In genomic region chr2:235468978-235469694, GRCh38 we compare ENCODE assay signal across 9 cellular contexts. TPM values are rescaled to one million over a fixed set of nuclear protein-coding genes. Genes with fewer than 3 reads are reported as not detected.
DNase-seq lines count a peak whose midpoint lies in the region; ATAC-seq and TF ChIP-seq lines count a peak whose summit lies in the region.
"Had no signal": no experiment of that assay in that cellular context is flagged by ENCODE, and none has a peak within 500 bp of the region (broad histone marks: within the 10 kb centered on the region; RNA-seq: fewer than 3 reads in every experiment).

No MANE protein-coding gene starts in this region.

- DNase-seq in AG09319 (ENCODE audit: extremely low read depth, low read depth) (peak; percentile 55), NCI-H2029 (lab: John Stamatoyannopoulos, UW) (peak; percentile 73), colonic mucosa (peak; percentile 31), NOMO-1 (lab: John Stamatoyannopoulos, UW; ENCODE audit: unreplicated experiment in 2 of 2) (no peak), SHP77 treated with DMSO at 0.1 percent for 48 hours (lab: John Stamatoyannopoulos, UW) (no peak), GF-D8 (lab: John Stamatoyannopoulos, UW) (no peak)
- no peak for DNase-seq in activated CD8-positive, alpha-beta T cell treated with anti-CD3 and anti-CD28 coated beads, Interleukin-2, amount 10 ng/mL, durations not matched to agents 7 days and 5 days
- DNase-seq: naive B cell had no signal

- intact Hi-C loops in colonic mucosa (cut with DNase I): no loop called here

- no peaks in the 10 kb centered on the region for H3K27me3 ChIP-seq in colonic mucosa

- no peaks in the 10 kb centered on the region for H3K4me1 Mint-ChIP-seq in activated CD8-positive, alpha-beta T cell treated with anti-CD3 and anti-CD28 coated beads, Interleukin-2, amount 10 ng/mL, durations not matched to agents 7 days and 5 days (ENCODE audit: low read depth)
- H3K4me1 Mint-ChIP-seq: naive B cell had no signal

- H3K36me3 ChIP-seq in colonic mucosa (no peaks in the 10 kb centered on the region), mesodermal cell (ENCODE audit: control insufficient read depth, insufficient read depth, low read length) (no peaks in the 10 kb centered on the region)

- H3K27ac Mint-ChIP-seq in activated CD8-positive, alpha-beta T cell treated with anti-CD3 and anti-CD28 coated beads, Interleukin-2, amount 10 ng/mL, durations not matched to agents 7 days and 5 days: no peak overlapping the region

- H3K27ac ChIP-seq in colonic mucosa (no peak overlapping the region), mesodermal cell (ENCODE audit: low read depth, low read length, severe bottlenecking) (peak overlapping the region; percentile 80)

- H3K4me1 ChIP-seq in colonic mucosa (no peaks in the 10 kb centered on the region), mesodermal cell (ENCODE audit: control insufficient read depth, insufficient read depth, low read length, poor library complexity, severe bottlenecking) (peaks cover 4% of the 10 kb centered on the region)

- H3K4me3 ChIP-seq in colonic mucosa (no peak overlapping the region), mesodermal cell (ENCODE audit: extremely low read depth, insufficient read depth, low read length, poor library complexity, severe bottlenecking) (no peak overlapping the region)

- no peaks in the 10 kb centered on the region for H3K36me3 Mint-ChIP-seq in activated CD8-positive, alpha-beta T cell treated with anti-CD3 and anti-CD28 coated beads, Interleukin-2, amount 10 ng/mL, durations not matched to agents 7 days and 5 days (ENCODE audit: low read depth)
- H3K36me3 Mint-ChIP-seq: naive B cell had no signal

- no peaks in the 10 kb centered on the region for H3K9me3 Mint-ChIP-seq in activated CD8-positive, alpha-beta T cell treated with anti-CD3 and anti-CD28 coated beads, Interleukin-2, amount 10 ng/mL, durations not matched to agents 7 days and 5 days (ENCODE audit: insufficient read depth)

- ATAC-seq in activated CD8-positive, alpha-beta T cell treated with anti-CD3 and anti-CD28 coated beads, Interleukin-2, amount 10 ng/mL, durations not matched to agents 7 days and 5 days: no peak

- no peak overlapping the region for H3K9ac ChIP-seq in colonic mucosa (ENCODE audit: low read depth in 2 of 2, low read length in 2 of 2)

- POLR2A ChIA-PET in activated CD8-positive, alpha-beta T cell treated with anti-CD3 and anti-CD28 coated beads, Interleukin-2, amount 10 ng/mL, durations not matched to agents 7 days and 5 days (lab: Charles Lee): no interaction called here

- no peak overlapping the region for H3K4me3 Mint-ChIP-seq in activated CD8-positive, alpha-beta T cell treated with anti-CD3 and anti-CD28 coated beads, Interleukin-2, amount 10 ng/mL, durations not matched to agents 7 days and 5 days
- H3K4me3 Mint-ChIP-seq: naive B cell had no signal

- TF ChIP-seq CTCF in AG09319 (IDR thresholded peaks at IDR 0.05; ENCODE audit: low read depth, low read length) (no peak), colonic mucosa (IDR thresholded peaks at IDR 0.05) (no peak)

- H3K9me3 ChIP-seq in colonic mucosa: no peaks in the 10 kb centered on the region
- H3K9me3 ChIP-seq in mesodermal cell (ENCODE audit: control insufficient read depth, low read length): no peaks in the 10 kb centered on the region

- H3K27me3 Mint-ChIP-seq in activated CD8-positive, alpha-beta T cell treated with anti-CD3 and anti-CD28 coated beads, Interleukin-2, amount 10 ng/mL, durations not matched to agents 7 days and 5 days (ENCODE audit: low read depth): no peaks in the 10 kb centered on the region

- CTCF ChIA-PET in activated CD8-positive, alpha-beta T cell treated with anti-CD3 and anti-CD28 coated beads, Interleukin-2, amount 10 ng/mL, durations not matched to agents 7 days and 5 days (lab: Charles Lee): no interaction called here

- 70 to 71% methylated on average over 3 to 5 of the region's 9 CpGs for WGBS in mesodermal cell (ENCODE audit: insufficient coverage in 2 of 2), 2 experiments

RNA-seq across cellular contexts. Expression of gene AGAP1, which starts 24.7 kb away (rescaled TPM):
- 10 to 100 TPM; 62.1 to 62.9 TPM for total RNA-seq in colonic mucosa
- 20.6 TPM for polyA plus RNA-seq in mesodermal cell (2013, experiment 1 of 2)
- 17.3 TPM for polyA plus RNA-seq in mesodermal cell (2013, experiment 2 of 2)
- total RNA-seq in activated CD8-positive, alpha-beta T cell treated with anti-CD3 and anti-CD28 coated beads, Interleukin-2, amount 10 ng/mL, durations not matched to agents 7 days and 5 days: 1 to 10 TPM in 1 of 2 experiments, under 1 TPM in 1; 0.82 to 1.3 TPM

Comparison
In these comparisons a context has a peak if more than half of its experiments do, and no peak if none do; other contexts are left out.
1. DNase-seq: peak in AG09319 (single experiment), NCI-H2029 (single experiment) and colonic mucosa (single experiment); none in NOMO-1 (0 of 2), SHP77 treated with DMSO at 0.1 percent for 48 hours (single experiment), GF-D8 (single experiment) and activated CD8-positive, alpha-beta T cell treated with anti-CD3 and anti-CD28 coated beads, Interleukin-2, amount 10 ng/mL, durations not matched to agents 7 days and 5 days (single experiment).
2. RNA of gene AGAP1, which starts 24.7 kb away (total RNA-seq): 62.1 to 62.9 TPM in colonic mucosa; 0.82 to 1.3 TPM in activated CD8-positive, alpha-beta T cell treated with anti-CD3 and anti-CD28 coated beads, Interleukin-2, amount 10 ng/mL, durations not matched to agents 7 days and 5 days; every median in the first group is over 10 times any median in the second.